1 cellular context compared by ENCODE assay signal in genomic region chr3:16839271-16840110, GRCh38.
TF ChIP-seq lines count a peak whose summit lies in the region.

No MANE protein-coding gene starts in this region.

TF ChIP-seq in SK-N-SH, 30 proteins besides CTCF, POLR2A, EP300 and RAD21 (continued from another document):
- TF ChIP-seq YY1 (IDR thresholded peaks at IDR 0.05; ENCODE audit: low read depth) (no peak), SIN3A (IDR thresholded peaks at IDR 0.05; ENCODE audit: borderline replicate concordance, low read depth, low read length) (no peak), FOSL2 (IDR thresholded peaks at IDR 0.05; ENCODE audit: borderline replicate concordance, low read depth) (no peak), RXRA (IDR thresholded peaks at IDR 0.05; ENCODE audit: borderline replicate concordance, low read depth) (no peak), CHD2 (IDR thresholded peaks at IDR 0.05; ENCODE audit: low read length, partially characterized antibody) (no peak), EZH2phosphoT487 (IDR thresholded peaks at IDR 0.05; ENCODE audit: borderline replicate concordance, low read depth) (no peak), SMC3 (IDR thresholded peaks at IDR 0.05; ENCODE audit: low read depth, low read length) (no peak), JUND (IDR thresholded peaks at IDR 0.05) (no peak), PBX3 (IDR thresholded peaks at IDR 0.05) (no peak), POLR2AphosphoS5 (IDR thresholded peaks at IDR 0.05; ENCODE audit: low read depth, low read length) (no peak), MEF2A (IDR thresholded peaks at IDR 0.05; ENCODE audit: borderline replicate concordance, low read depth) (no peak)
- TF ChIP-seq, protein P1, sequence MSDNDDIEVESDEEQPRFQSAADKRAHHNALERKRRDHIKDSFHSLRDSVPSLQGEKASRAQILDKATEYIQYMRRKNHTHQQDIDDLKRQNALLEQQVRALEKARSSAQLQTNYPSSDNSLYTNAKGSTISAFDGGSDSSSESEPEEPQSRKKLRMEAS (IDR thresholded peaks at IDR 0.05; ENCODE audit: low read depth), result no peak
